In the genomic region with DNA sequence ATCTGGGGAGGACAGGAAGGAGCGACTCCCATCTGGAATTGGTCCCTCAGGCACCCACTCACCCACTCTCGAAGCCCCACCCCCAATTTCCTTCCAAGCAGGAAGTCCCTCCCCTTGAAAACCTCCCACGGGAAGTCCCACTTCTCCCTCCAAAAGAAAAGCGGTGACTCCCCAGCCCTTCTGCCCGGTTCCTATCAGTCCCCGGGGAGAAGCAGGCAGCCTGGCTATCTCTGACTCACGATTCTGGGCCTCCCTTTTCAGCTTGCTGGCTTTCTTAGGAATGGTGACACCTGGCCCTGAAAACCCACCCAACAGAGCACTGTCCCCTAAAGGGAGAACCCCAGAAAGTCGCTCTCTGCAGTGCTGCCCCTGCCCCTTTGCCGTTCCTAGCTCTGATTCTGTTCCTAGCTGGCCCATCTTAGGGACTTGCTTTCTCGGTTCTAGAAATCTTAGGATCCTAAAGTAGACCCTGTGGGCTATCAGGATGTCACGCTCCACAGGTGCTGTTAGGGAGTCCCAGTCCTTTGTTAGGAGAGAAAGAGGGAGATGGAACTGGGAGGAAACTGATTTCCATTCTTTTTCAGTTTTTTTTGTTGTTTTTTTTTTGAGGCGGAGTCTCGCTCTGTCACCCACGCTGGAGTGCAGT, we compare ENCODE assay signal across 1 cellular context.
TF ChIP-seq lines count a peak whose summit lies in the region.

No MANE protein-coding gene starts in this region.

TF ChIP-seq in A549, 52 proteins besides CTCF, POLR2A, EP300 and RAD21:
- TF ChIP-seq EHF (CRISPR knock-in tag; IDR thresholded peaks at IDR 0.05): no peak
- no peak for TF ChIP-seq ZSCAN20 (CRISPR knock-in tag; IDR thresholded peaks at IDR 0.05)
- TF ChIP-seq CHD4 (IDR thresholded peaks at IDR 0.05; ENCODE audit: borderline replicate concordance): no peak
- TF ChIP-seq ZC3H11A (IDR thresholded peaks at IDR 0.05): no peak
- TF ChIP-seq JUN (IDR thresholded peaks at IDR 0.05): no peak
- TF ChIP-seq CBX8 (IDR thresholded peaks at IDR 0.05): no peak
- no peak for TF ChIP-seq BHLHE40 (IDR thresholded peaks at IDR 0.05; ENCODE audit: low read depth, low read length)
- TF ChIP-seq NFE2L2 (conservative IDR thresholded peaks at IDR 0.05; ENCODE audit: low read length): no peak
- TF ChIP-seq, protein P1, sequence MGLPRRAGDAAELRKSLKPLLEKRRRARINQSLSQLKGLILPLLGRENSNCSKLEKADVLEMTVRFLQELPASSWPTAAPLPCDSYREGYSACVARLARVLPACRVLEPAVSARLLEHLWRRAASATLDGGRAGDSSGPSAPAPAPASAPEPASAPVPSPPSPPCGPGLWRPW (IDR thresholded peaks at IDR 0.05): no peak
- TF ChIP-seq SREBF2 (IDR thresholded peaks at IDR 0.05): no peak
- TF ChIP-seq CBX2 (IDR thresholded peaks at IDR 0.05; ENCODE audit: borderline replicate concordance, low read depth): no peak
- TF ChIP-seq MAX (IDR thresholded peaks at IDR 0.05): no peak
TF ChIP-seq in A549: peak in this region for 0.
